Comparison of ENCODE assay signal across 31 cellular contexts in genomic region chr5:84376346-84376745, GRCh38. TPM values are rescaled to one million over a fixed set of nuclear protein-coding genes. Genes with fewer than 3 reads are reported as not detected.
"Had no signal": no experiment of that assay in that cellular context is flagged by ENCODE, and none has a peak within 500 bp of the region (broad histone marks: within the 10 kb centered on the region; RNA-seq: fewer than 3 reads in every experiment).

No MANE protein-coding gene starts in this region.

- H3K4me3 ChIP-seq: MG63 had no signal

- H3K36me3 ChIP-seq: MG63 had no signal

- H3K36me3 Mint-ChIP-seq: activated naive CD4-positive, alpha-beta T cell treated with anti-CD3 and anti-CD28 coated beads, Interleukin-2, amount 50 U/mL, for 72 hours; brain had no signal

- H3K4me3 Mint-ChIP-seq: activated CD4-positive, alpha-beta T cell treated with anti-CD3 and anti-CD28 coated beads for 36 hours; activated CD4-positive, alpha-beta T cell treated with anti-CD3 and anti-CD28 coated beads, Interleukin-2, amount 10 ng/mL, durations not matched to agents 7 days and 5 days; activated CD8-positive, alpha-beta T cell treated with anti-CD3 and anti-CD28 coated beads, Interleukin-2, amount 10 ng/mL, durations not matched to agents 7 days and 5 days; activated naive CD4-positive, alpha-beta T cell treated with anti-CD3 and anti-CD28 coated beads for 36 hours; activated T-cell treated with anti-CD3 and anti-CD28 coated beads, Interleukin-2, amount 50 U/mL, for 4 hours; activated T-helper 1 cell treated with anti-CD3 and anti-CD28 coated beads, Interleukin-12 subunit alpha, Interleukin-12 subunit beta, Interleukin-2, Interleukin-4 antibody, amounts not matched to agents 30 ng/mL and 10 ng/mL and 1 ng/mL, durations not matched to agents 14 hours and 24 hours and 36 hours; brain; T-helper 1 cell treated with Interleukin-12 subunit alpha and Interleukin-12 subunit beta and Interleukin-4 antibody, amounts not matched to agents 30 μg/mL and 1 μg/mL, for 36 hours; T-helper 2 cell treated with Interferon-gamma antibody and Interleukin-4, amounts not matched to agents 5 μg/mL and 100 μg/mL, for 36 hours had no signal

- DNase-seq: activated CD4-positive, alpha-beta T cell treated with anti-CD3 and anti-CD28 coated beads for 36 hours; activated CD4-positive, alpha-beta T cell treated with anti-CD3 and anti-CD28 coated beads, Interleukin-2, amount 10 ng/mL, durations not matched to agents 7 days and 5 days; activated CD4-positive, alpha-beta T cell treated with anti-CD3 and anti-CD28 coated beads, Interleukin-2, amount 50 U/mL, for 48 hours; activated CD8-positive, alpha-beta memory T cell treated with anti-CD3 and anti-CD28 coated beads, Interleukin-2, amount 50 U/mL, for 4 hours; activated CD8-positive, alpha-beta T cell treated with anti-CD3 and anti-CD28 coated beads, Interleukin-2, amount 10 ng/mL, durations not matched to agents 7 days and 5 days; activated gamma-delta T cell treated with Interleukin-2 at 50 U/mL for 16 hours; activated naive CD4-positive, alpha-beta T cell treated with anti-CD3 and anti-CD28 coated beads for 36 hours; activated T-cell treated with anti-CD3 and anti-CD28 coated beads for 4 hours; activated T-cell treated with anti-CD3 and anti-CD28 coated beads, Interleukin-2, amount 50 U/mL, for 4 hours; anterior cingulate cortex; caudate nucleus; Kasumi-1; KG1; MG63; NCI-H1048; NCI-H1105 treated with DMSO at 0.1 percent for 48 hours; NCI-H1436; NCI-H1694 treated with DMSO at 0.1 percent for 48 hours; NCI-H2029; NCI-H2171; NCI-H510A; NCI-H526; NCI-H748 treated with DMSO at 0.1 percent for 48 hours; Right ventricle myocardium superior had no signal

- ATAC-seq: activated CD4-positive, alpha-beta T cell treated with anti-CD3 and anti-CD28 coated beads for 36 hours; activated CD4-positive, CD25-positive, alpha-beta regulatory T cell treated with anti-CD3 and anti-CD28 coated beads, Interleukin-2, amount 50 U/mL, for 24 hours; activated CD8-positive, alpha-beta T cell treated with anti-CD3 and anti-CD28 coated beads, Interleukin-2, amount 10 ng/mL, durations not matched to agents 7 days and 5 days; activated naive CD4-positive, alpha-beta T cell treated with anti-CD3 and anti-CD28 coated beads, Interleukin-2, amount 50 U/mL, for 72 hours; activated T-cell treated with anti-CD3 and anti-CD28 coated beads, Interleukin-2, amount 50 U/mL, for 4 hours had no signal

- H3K27ac Mint-ChIP-seq: activated CD4-positive, alpha-beta T cell treated with anti-CD3 and anti-CD28 coated beads for 36 hours; activated CD4-positive, alpha-beta T cell treated with anti-CD3 and anti-CD28 coated beads, Interleukin-2, amount 10 ng/mL, durations not matched to agents 7 days and 5 days; activated CD8-positive, alpha-beta T cell treated with anti-CD3 and anti-CD28 coated beads, Interleukin-2, amount 10 ng/mL, durations not matched to agents 7 days and 5 days; activated naive CD4-positive, alpha-beta T cell treated with anti-CD3 and anti-CD28 coated beads for 36 hours; activated naive CD4-positive, alpha-beta T cell treated with anti-CD3 and anti-CD28 coated beads, Interleukin-2, amount 50 U/mL, for 72 hours; activated T-helper 1 cell treated with anti-CD3 and anti-CD28 coated beads, Interleukin-12 subunit alpha, Interleukin-12 subunit beta, Interleukin-2, Interleukin-4 antibody, amounts not matched to agents 30 ng/mL and 10 ng/mL and 1 ng/mL, durations not matched to agents 14 hours and 24 hours and 36 hours; brain; T-helper 1 cell treated with Interleukin-12 subunit alpha and Interleukin-12 subunit beta and Interleukin-4 antibody, amounts not matched to agents 30 μg/mL and 1 μg/mL, for 36 hours; T-helper 2 cell treated with Interferon-gamma antibody and Interleukin-4, amounts not matched to agents 5 μg/mL and 100 μg/mL, for 36 hours had no signal

- H3K4me1 Mint-ChIP-seq: activated CD4-positive, alpha-beta T cell treated with anti-CD3 and anti-CD28 coated beads for 36 hours; activated CD4-positive, alpha-beta T cell treated with anti-CD3 and anti-CD28 coated beads, Interleukin-2, amount 10 ng/mL, durations not matched to agents 7 days and 5 days had no signal

- H3K9me3 ChIP-seq: MG63 had no signal

- H3K9me3 Mint-ChIP-seq: activated CD4-positive, alpha-beta T cell treated with anti-CD3 and anti-CD28 coated beads, Interleukin-2, amount 10 ng/mL, durations not matched to agents 7 days and 5 days; activated naive CD4-positive, alpha-beta T cell treated with anti-CD3 and anti-CD28 coated beads for 36 hours; activated T-cell treated with anti-CD3 and anti-CD28 coated beads, Interleukin-2, amount 50 U/mL, for 4 hours; activated T-helper 1 cell treated with anti-CD3 and anti-CD28 coated beads, Interleukin-12 subunit alpha, Interleukin-12 subunit beta, Interleukin-2, Interleukin-4 antibody, amounts not matched to agents 30 ng/mL and 10 ng/mL and 1 ng/mL, durations not matched to agents 14 hours and 24 hours and 36 hours; brain; T-helper 1 cell treated with Interleukin-12 subunit alpha and Interleukin-12 subunit beta and Interleukin-4 antibody, amounts not matched to agents 30 μg/mL and 1 μg/mL, for 36 hours; T-helper 2 cell treated with Interferon-gamma antibody and Interleukin-4, amounts not matched to agents 5 μg/mL and 100 μg/mL, for 36 hours had no signal

- H3K27me3 Mint-ChIP-seq: activated CD4-positive, alpha-beta T cell treated with anti-CD3 and anti-CD28 coated beads, Interleukin-2, amount 10 ng/mL, durations not matched to agents 7 days and 5 days had no signal

RNA-seq across cellular contexts. Expression of gene EDIL3, which starts 8.3 kb away (rescaled TPM):
- total RNA-seq: activated CD4-positive, alpha-beta T cell treated with anti-CD3 and anti-CD28 coated beads for 36 hours; activated CD4-positive, alpha-beta T cell treated with anti-CD3 and anti-CD28 coated beads, Interleukin-2, amount 10 ng/mL, durations not matched to agents 7 days and 5 days; activated CD8-positive, alpha-beta T cell treated with anti-CD3 and anti-CD28 coated beads, Interleukin-2, amount 10 ng/mL, durations not matched to agents 7 days and 5 days; activated naive CD4-positive, alpha-beta T cell treated with anti-CD3 and anti-CD28 coated beads for 36 hours; activated naive CD4-positive, alpha-beta T cell treated with anti-CD3 and anti-CD28 coated beads, Interleukin-2, amount 50 U/mL, for 72 hours; activated T-helper 1 cell treated with anti-CD3 and anti-CD28 coated beads, Interleukin-12 subunit alpha, Interleukin-12 subunit beta, Interleukin-2, Interleukin-4 antibody, amounts not matched to agents 30 ng/mL and 10 ng/mL and 1 ng/mL, durations not matched to agents 14 hours and 24 hours and 36 hours; OCI-LY7 had no signal
